Comparison of ENCODE assay signal across 25 cellular contexts in the genomic region with DNA sequence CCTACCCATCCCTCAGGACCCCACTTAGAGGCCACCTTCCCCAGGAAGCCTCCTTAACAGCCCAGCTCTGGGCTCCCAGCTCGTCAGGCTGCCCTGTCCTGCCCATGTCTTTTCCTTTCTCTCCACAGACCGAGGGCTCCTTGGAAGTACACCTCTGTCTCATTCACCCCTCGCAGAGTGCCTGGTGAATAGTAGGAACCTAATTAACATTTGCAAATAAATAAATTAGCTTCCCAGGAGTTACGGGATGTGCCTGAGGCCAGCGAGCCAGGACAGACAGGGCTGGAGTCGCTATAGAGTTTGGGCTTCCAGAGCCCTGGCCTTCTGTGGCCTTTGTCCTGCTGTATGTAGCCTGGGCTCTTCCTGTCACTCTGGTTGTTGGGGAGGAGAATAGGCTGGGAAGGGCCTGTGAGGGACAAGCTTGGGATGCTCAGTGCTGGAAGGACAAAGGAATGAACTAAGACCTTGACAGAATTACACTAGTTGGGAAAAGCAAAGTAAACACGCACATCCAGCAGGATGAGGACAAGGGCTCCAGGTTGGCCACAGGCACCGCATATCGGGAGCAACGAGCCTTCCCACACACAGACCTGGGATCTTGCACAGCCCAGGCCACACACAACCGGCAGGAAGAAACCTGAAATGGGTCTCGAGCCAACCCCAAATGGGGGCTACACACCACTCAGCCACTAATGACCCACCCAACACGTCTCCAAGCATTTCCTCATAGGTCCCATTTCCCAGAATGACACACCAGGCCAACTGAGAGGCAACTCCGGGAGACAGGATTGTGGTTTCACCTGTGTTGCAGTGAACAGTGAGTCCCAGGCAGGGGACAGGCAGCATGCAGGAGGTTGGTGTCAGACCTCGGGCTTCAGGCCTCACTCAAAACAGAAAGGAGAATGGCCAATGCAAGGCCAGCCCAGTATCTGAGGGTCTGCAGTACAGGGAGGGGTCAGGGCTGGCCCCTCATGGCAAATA. TPM values are rescaled to one million over a fixed set of nuclear protein-coding genes. Genes with fewer than 3 reads are reported as not detected.
DNase-seq lines count a peak whose midpoint lies in the region; ATAC-seq and TF ChIP-seq lines count a peak whose summit lies in the region.
"Had no signal": no experiment of that assay in that cellular context is flagged by ENCODE, and none has a peak within 500 bp of the region (broad histone marks: within the 10 kb centered on the region; RNA-seq: fewer than 3 reads in every experiment).

No MANE protein-coding gene starts in this region.

- no peak overlapping the region for H3K4me3 Mint-ChIP-seq in activated naive CD4-positive, alpha-beta T cell treated with anti-CD3 and anti-CD28 coated beads for 36 hours
- H3K4me3 Mint-ChIP-seq: activated CD8-positive, alpha-beta T cell treated with anti-CD3 and anti-CD28 coated beads for 36 hours; CD14-positive monocyte; naive thymus-derived CD8-positive, alpha-beta T cell; T-helper 2 cell treated with Interferon-gamma antibody and Interleukin-4, amounts not matched to agents 5 μg/mL and 100 μg/mL, for 36 hours had no signal

- no peak overlapping the region for H3K27ac ChIP-seq in left lung
- no peak overlapping the region for H3K27ac ChIP-seq in spleen
- H3K27ac ChIP-seq: esophagus squamous epithelium, foreskin keratinocyte, Peyer's patch, skin epidermis, stomach had no signal

- CTCF ChIA-PET in activated naive CD4-positive, alpha-beta T cell treated with anti-CD3 and anti-CD28 coated beads for 36 hours (lab: Charles Lee): interaction anchor here (1.2 to 1.4 kb wide), 2 partner anchors 28 to 202 kb away, joined by 3 read pairs; no protein-coding TSS in a partner anchor

- no peak for TF ChIP-seq POLR2A in spleen (IDR thresholded peaks at IDR 0.05)

- H3K27me3 Mint-ChIP-seq in activated naive CD4-positive, alpha-beta T cell treated with anti-CD3 and anti-CD28 coated beads for 36 hours (ENCODE audit: low read depth): no peaks in the 10 kb centered on the region
- H3K27me3 Mint-ChIP-seq: activated CD8-positive, alpha-beta T cell treated with anti-CD3 and anti-CD28 coated beads for 36 hours; naive thymus-derived CD8-positive, alpha-beta T cell had no signal

- H3K36me3 ChIP-seq in NT2/D1 (ENCODE audit: insufficient read depth, insufficient read length, low read length): peaks cover under 1% of the 10 kb centered on the region
- peaks cover 0 to 27% of the 10 kb centered on the region in 2 donors for H3K36me3 ChIP-seq in left lung
- peaks cover 0 to 69% (median 6%) of the 10 kb centered on the region in 6 donors for H3K36me3 ChIP-seq in spleen
- H3K36me3 ChIP-seq: HAP-1 had no signal

- H3K4me3 ChIP-seq in NT2/D1 (ENCODE audit: insufficient read length, low read depth): no peak overlapping the region
- no peak overlapping the region for H3K4me3 ChIP-seq in left lung
- no peak overlapping the region for H3K4me3 ChIP-seq in spleen
- H3K4me3 ChIP-seq: esophagus squamous epithelium, HAP-1, Peyer's patch, skin epidermis, stomach had no signal

- H3K9me3 ChIP-seq in NT2/D1 (ENCODE audit: insufficient read depth, low read length) (no peaks in the 10 kb centered on the region), left lung (no peaks in the 10 kb centered on the region), spleen (no peaks in the 10 kb centered on the region)
- H3K9me3 ChIP-seq: esophagus squamous epithelium, HAP-1, Peyer's patch, stomach had no signal

- TF ChIP-seq CTCF in left lung (IDR thresholded peaks at IDR 0.05): no peak
- no peak for TF ChIP-seq CTCF in spleen (IDR thresholded peaks at IDR 0.05 in 8 of 11, conservative IDR thresholded peaks at IDR 0.05 in 3 of 11)

- H3K27ac Mint-ChIP-seq in activated naive CD4-positive, alpha-beta T cell treated with anti-CD3 and anti-CD28 coated beads, Interleukin-2, amount 50 U/mL, for 72 hours: peak overlapping the region; percentile 62 to 71
- no peak overlapping the region for H3K27ac Mint-ChIP-seq in activated naive CD4-positive, alpha-beta T cell treated with anti-CD3 and anti-CD28 coated beads for 36 hours
- H3K27ac Mint-ChIP-seq: activated CD8-positive, alpha-beta T cell treated with anti-CD3 and anti-CD28 coated beads for 36 hours; T-helper 2 cell treated with Interferon-gamma antibody and Interleukin-4, amounts not matched to agents 5 μg/mL and 100 μg/mL, for 36 hours had no signal

- DNase-seq in activated naive CD4-positive, alpha-beta T cell treated with anti-CD3 and anti-CD28 coated beads, Interleukin-2, amount 50 U/mL, for 72 hours (ENCODE audit: low spot score in 2 of 2): no peak
- no peak for DNase-seq in activated naive CD4-positive, alpha-beta T cell treated with anti-CD3 and anti-CD28 coated beads for 36 hours
- DNase-seq in NT2/D1 (ENCODE audit: low read depth, low spot score): peak; percentile 33
- DNase-seq in left lung: no peak
- peak; percentile 56 for DNase-seq in spleen
- DNase-seq: activated CD4-positive, alpha-beta T cell treated with anti-CD3 and anti-CD28 coated beads for 1 hour; activated CD8-positive, alpha-beta T cell treated with anti-CD3 and anti-CD28 coated beads for 36 hours; dermis blood vessel endothelial cell; esophagus squamous epithelium; foreskin keratinocyte; islet precursor cell; naive thymus-derived CD8-positive, alpha-beta T cell; NCI-H146; NCI-H2107; NCI-H345; SHP77 treated with DMSO at 0.1 percent for 48 hours; stomach had no signal

- H3K4me1 ChIP-seq in NT2/D1 (ENCODE audit: insufficient read depth, insufficient read length): peaks cover 18% of the 10 kb centered on the region
- H3K4me1 ChIP-seq in left lung: peaks cover 0 to 25% of the 10 kb centered on the region in 2 donors
- H3K4me1 ChIP-seq in spleen: peaks cover 0 to 11% (median 4%) of the 10 kb centered on the region in 6 donors
- H3K4me1 ChIP-seq: esophagus squamous epithelium, foreskin keratinocyte, HAP-1, Peyer's patch had no signal

- 85 to 90% (median 89%) methylated on average over 14 to 15 of the region's 15 CpGs for WGBS in spleen, 5 donors

- H3K4me1 Mint-ChIP-seq in activated naive CD4-positive, alpha-beta T cell treated with anti-CD3 and anti-CD28 coated beads for 36 hours (ENCODE audit: low read depth): peaks cover 8% of the 10 kb centered on the region

- intact Hi-C loops in activated naive CD4-positive, alpha-beta T cell treated with anti-CD3 and anti-CD28 coated beads for 36 hours (cut with micrococcal nuclease): no loop called here
- intact Hi-C loops in left lung (cut with DNase I) (no loop called here), spleen (cut with DNase I; ENCODE audit: low total_unique reads) (no loop called here)

- no peak overlapping the region for H3K9ac ChIP-seq in NT2/D1 (ENCODE audit: insufficient read length, low read depth)

- H3K27me3 ChIP-seq in NT2/D1 (ENCODE audit: insufficient read depth, insufficient read length) (no peaks in the 10 kb centered on the region), left lung (no peaks in the 10 kb centered on the region), spleen (replicated peaks in 1 of 7) (no peaks in the 10 kb centered on the region)
- H3K27me3 ChIP-seq: esophagus squamous epithelium, foreskin keratinocyte, Peyer's patch, stomach had no signal

- H3K36me3 Mint-ChIP-seq in activated naive CD4-positive, alpha-beta T cell treated with anti-CD3 and anti-CD28 coated beads, Interleukin-2, amount 50 U/mL, for 72 hours: peaks cover 0 to 6% of the 10 kb centered on the region in 2 donors
- peaks cover 6% of the 10 kb centered on the region for H3K36me3 Mint-ChIP-seq in activated naive CD4-positive, alpha-beta T cell treated with anti-CD3 and anti-CD28 coated beads for 36 hours (ENCODE audit: low read depth)

- H3K9me3 Mint-ChIP-seq in activated naive CD4-positive, alpha-beta T cell treated with anti-CD3 and anti-CD28 coated beads, Interleukin-2, amount 50 U/mL, for 72 hours: no peaks in the 10 kb centered on the region
- no peaks in the 10 kb centered on the region for H3K9me3 Mint-ChIP-seq in activated naive CD4-positive, alpha-beta T cell treated with anti-CD3 and anti-CD28 coated beads for 36 hours
- H3K9me3 Mint-ChIP-seq: activated CD8-positive, alpha-beta T cell treated with anti-CD3 and anti-CD28 coated beads for 36 hours; CD14-positive monocyte; naive thymus-derived CD8-positive, alpha-beta T cell; T-helper 2 cell treated with Interferon-gamma antibody and Interleukin-4, amounts not matched to agents 5 μg/mL and 100 μg/mL, for 36 hours had no signal

- no peak for ATAC-seq in activated naive CD4-positive, alpha-beta T cell treated with anti-CD3 and anti-CD28 coated beads, Interleukin-2, amount 50 U/mL, for 72 hours
- ATAC-seq in left lung (peak; percentile 50), HG02623 (IDR thresholded peaks at IDR 0.05; ENCODE audit: unreplicated experiment) (no peak), HG03469 (IDR thresholded peaks at IDR 0.05; ENCODE audit: unreplicated experiment) (no peak), GM21529 (IDR thresholded peaks at IDR 0.05; ENCODE audit: unreplicated experiment) (no peak)
- ATAC-seq: activated CD8-positive, alpha-beta T cell treated with anti-CD3 and anti-CD28 coated beads for 36 hours; foreskin keratinocyte; naive thymus-derived CD8-positive, alpha-beta T cell had no signal

RNA-seq across cellular contexts. Expression of gene MAP1LC3A, which starts 9.7 kb away (rescaled TPM):
- 1 to 10 TPM; 1.3 to 1.9 TPM for total RNA-seq in activated naive CD4-positive, alpha-beta T cell treated with anti-CD3 and anti-CD28 coated beads, Interleukin-2, amount 50 U/mL, for 72 hours
- 1 to 10 TPM; 1.6 to 1.7 TPM for total RNA-seq in activated naive CD4-positive, alpha-beta T cell treated with anti-CD3 and anti-CD28 coated beads for 36 hours
- 10 to 100 TPM; 17.4 to 68.8 TPM for total RNA-seq in left lung
- 10 to 100 TPM; 13.0 to 34.0 (median 26.0) TPM for total RNA-seq in spleen
- polyA plus RNA-seq in spleen: 10 to 100 TPM; 47.3 to 56.7 (median 54.2) TPM

RNA-seq across cellular contexts. Expression of gene DYNLRB1, which starts 52.0 kb away (rescaled TPM):
- 10 to 100 TPM; 72.0 to 82.9 TPM for total RNA-seq in activated naive CD4-positive, alpha-beta T cell treated with anti-CD3 and anti-CD28 coated beads, Interleukin-2, amount 50 U/mL, for 72 hours
- 10 to 100 TPM; 81.9 to 92.9 TPM for total RNA-seq in activated naive CD4-positive, alpha-beta T cell treated with anti-CD3 and anti-CD28 coated beads for 36 hours
- 100 to 1,000 TPM; 110 to 133 TPM for total RNA-seq in left lung
- total RNA-seq in spleen: 100 to 1,000 TPM in 3 of 7 donors, 10 to 100 TPM in 4; 72.0 to 209 (median 91.9) TPM
- polyA plus RNA-seq in spleen: 100 to 1,000 TPM; 151 to 190 (median 166) TPM

Comparison
In these comparisons a context has a peak if more than half of its experiments do, and no peak if none do; other contexts are left out.
1. DNase-seq: peak in NT2/D1 (single experiment) and spleen (single experiment); none in activated naive CD4-positive, alpha-beta T cell treated with anti-CD3 and anti-CD28 coated beads, Interleukin-2, amount 50 U/mL, for 72 hours (0 of 2), activated naive CD4-positive, alpha-beta T cell treated with anti-CD3 and anti-CD28 coated beads for 36 hours (single experiment) and left lung (0 of 2).
2. RNA of gene MAP1LC3A, which starts 9.7 kb away (total RNA-seq): 17.4 to 68.8 TPM in left lung and 13.0 to 34.0 TPM in spleen; 1.3 to 1.9 TPM in activated naive CD4-positive, alpha-beta T cell treated with anti-CD3 and anti-CD28 coated beads, Interleukin-2, amount 50 U/mL, for 72 hours and 1.6 to 1.7 TPM in activated naive CD4-positive, alpha-beta T cell treated with anti-CD3 and anti-CD28 coated beads for 36 hours; every median in the first group is over 4 times any median in the second.